In genomic region chr3:51943451-51944391, GRCh38 we compare ENCODE assay signal across 11 cellular contexts. TPM values are rescaled to one million over a fixed set of nuclear protein-coding genes. Genes with fewer than 3 reads are reported as not detected.
DNase-seq lines count a peak whose midpoint lies in the region; ATAC-seq and TF ChIP-seq lines count a peak whose summit lies in the region.
"Had no signal": no experiment of that assay in that cellular context is flagged by ENCODE, and none has a peak within 500 bp of the region (broad histone marks: within the 10 kb centered on the region; RNA-seq: fewer than 3 reads in every experiment).

No MANE protein-coding gene starts in this region.

- peaks cover 2% of the 10 kb centered on the region for H3K36me3 Mint-ChIP-seq in activated CD4-positive, alpha-beta memory T cell treated with anti-CD3 and anti-CD28 coated beads, Interleukin-2, amount 10 ng/mL, durations not matched to agents 7 days and 5 days (ENCODE audit: low read depth)
- H3K36me3 Mint-ChIP-seq in stimulated activated memory B cell treated with anti-CD40 and anti-IgM and Interleukin-4, amounts not matched to agents 10 μg/mL and 1 μg/mL and 100 μg/mL, for 72 hours: peaks cover 42% of the 10 kb centered on the region

- TF ChIP-seq RAD21 in IMR-90 (IDR thresholded peaks at IDR 0.05; ENCODE audit: low read length): no peak

- TF ChIP-seq CTCF in IMR-90 (conservative IDR thresholded peaks at IDR 0.05; ENCODE audit: low read depth, low read length): no peak

- 93% methylated on average over 8 of the region's 21 CpGs; no CpG with 5 or more reads in 1 of the 2 experiments for WGBS in IMR-90 (ENCODE audit: extremely low coverage in 2 of 2, insufficient read length in 1 of 2), 2 experiments

- no peak for DNase-seq in IMR-90
- DNase-seq in activated CD4-positive, alpha-beta memory T cell treated with anti-CD3 and anti-CD28 coated beads, Interleukin-2, amount 10 ng/mL, durations not matched to agents 7 days and 5 days: no peak
- DNase-seq in islet precursor cell: peak; percentile 42
- no peak for DNase-seq in stimulated activated CD4-positive, alpha-beta T cell treated with anti-CD3 and anti-CD28 coated beads, Interleukin-1b, Interleukin-23, amount 100 ng/mL, for 48 hours
- DNase-seq in NCI-H526 (lab: John Stamatoyannopoulos, UW): no peak
- DNase-seq in erythroblast (lab: John Stamatoyannopoulos, UW): no peak
- no peak for DNase-seq in NCI-H526 treated with DMSO at 0.1 percent for 48 hours (lab: John Stamatoyannopoulos, UW)
- DNase-seq: NCI-H1092 treated with DMSO at 0.1 percent for 48 hours, SHP77 treated with DMSO at 0.1 percent for 48 hours had no signal

- H4K5ac ChIP-seq in IMR-90 (ENCODE audit: low read depth, low read length): peak overlapping the region; percentile 98

- no peaks in the 10 kb centered on the region for H3K27me3 Mint-ChIP-seq in activated CD4-positive, alpha-beta memory T cell treated with anti-CD3 and anti-CD28 coated beads, Interleukin-2, amount 10 ng/mL, durations not matched to agents 7 days and 5 days
- H3K27me3 Mint-ChIP-seq in stimulated activated memory B cell treated with anti-CD40 and anti-IgM and Interleukin-4, amounts not matched to agents 10 μg/mL and 1 μg/mL and 100 μg/mL, for 72 hours: no peaks in the 10 kb centered on the region

- H3K56ac ChIP-seq in IMR-90 (ENCODE audit: extremely low read depth, insufficient read depth, low read length): no peak overlapping the region

- peak overlapping the region; percentile 95 for H2AK9ac ChIP-seq in IMR-90 (replicated peaks; ENCODE audit: low read depth, low read length, poor library complexity)

- H3K4me1 Mint-ChIP-seq in activated CD4-positive, alpha-beta memory T cell treated with anti-CD3 and anti-CD28 coated beads, Interleukin-2, amount 10 ng/mL, durations not matched to agents 7 days and 5 days: peaks cover 33% of the 10 kb centered on the region
- H3K4me1 Mint-ChIP-seq in stimulated activated memory B cell treated with anti-CD40 and anti-IgM and Interleukin-4, amounts not matched to agents 10 μg/mL and 1 μg/mL and 100 μg/mL, for 72 hours: peaks cover 42% of the 10 kb centered on the region

- no peak overlapping the region for H2BK20ac ChIP-seq in IMR-90 (ENCODE audit: low read depth, low read length)

- H3K27ac ChIP-seq in IMR-90 (ENCODE audit: insufficient read depth, low read length): peak overlapping the region; percentile 79; the same call in 1 of the 2 replicates

- H3K4me3 Mint-ChIP-seq in activated CD4-positive, alpha-beta memory T cell treated with anti-CD3 and anti-CD28 coated beads, Interleukin-2, amount 10 ng/mL, durations not matched to agents 7 days and 5 days: peak overlapping the region; percentile 83
- H3K4me3 Mint-ChIP-seq in stimulated activated memory B cell treated with anti-CD40 and anti-IgM and Interleukin-4, amounts not matched to agents 10 μg/mL and 1 μg/mL and 100 μg/mL, for 72 hours: no peak overlapping the region

- in situ Hi-C loops in IMR-90 (cut with MboI; ENCODE audit: low sequenced_read_pairs): loop anchor here (25.0 kb wide), 1 partner anchor 556 kb away; the partner anchor contains the start of genes MANF and RBM15B

- intact Hi-C loops in IMR-90 (cut with micrococcal nuclease): loop anchor here (2.0 to 5.0 kb wide), 5 partner anchors 39 to 253 kb away; partner anchors contain the start of genes ACY1 and RPL29

- no peak overlapping the region for H3K4me2 ChIP-seq in IMR-90 (ENCODE audit: low read depth, low read length)

- no peaks in the 10 kb centered on the region for H3K27me3 ChIP-seq in IMR-90 (ENCODE audit: control insufficient read depth, insufficient read depth, low read length)

- peaks cover 9% of the 10 kb centered on the region for H4K20me1 ChIP-seq in IMR-90 (ENCODE audit: insufficient read depth, low read length)

- CTCF ChIA-PET in IMR-90 (lab: Yijun Ruan, JAX): interaction anchor here (1.2 kb wide), 1 partner anchor 30 kb away, joined by 10 read pairs; the partner anchor contains the start of gene ABHD14B
- CTCF ChIA-PET in activated CD4-positive, alpha-beta memory T cell treated with anti-CD3 and anti-CD28 coated beads, Interleukin-2, amount 10 ng/mL, durations not matched to agents 7 days and 5 days (lab: Charles Lee): interaction anchor here (0.7 to 3.5 kb wide), 9 partner anchors 8 to 112 kb away, joined by 3 to 52 read pairs (median 4); partner anchors contain the start of genes ABHD14A, ABHD14B, DUSP7 and RPL29

- BruUV-seq in IMR-90 (replicated peaks; lab: Mats Ljungman, UMichigan): no TSS peak

- peaks cover 18 to 38% of the 10 kb centered on the region in 2 experiments; a peak in 3 of 4 replicates for H3K79me1 ChIP-seq in IMR-90 (ENCODE audit: low read depth in 1 of 2, low read length in 2 of 2)

- H3K14ac ChIP-seq in IMR-90 (replicated peaks; ENCODE audit: low read depth, low read length): no peak overlapping the region; the same call in 1 of the 2 replicates

- no peak overlapping the region for H2BK15ac ChIP-seq in IMR-90 (ENCODE audit: low read depth, low read length)

- no peak for ATAC-seq in IMR-90 (ENCODE audit: low read depth)
- ATAC-seq in stimulated activated memory B cell treated with anti-CD40 and anti-IgM and Interleukin-4, amounts not matched to agents 10 μg/mL and 1 μg/mL and 100 μg/mL, for 72 hours: no peak

- peak overlapping the region; percentile 94 for H2AFZ ChIP-seq in IMR-90 (replicated peaks; ENCODE audit: low read length, poor library complexity)

- no peak overlapping the region for H3K27ac Mint-ChIP-seq in activated CD4-positive, alpha-beta memory T cell treated with anti-CD3 and anti-CD28 coated beads, Interleukin-2, amount 10 ng/mL, durations not matched to agents 7 days and 5 days
- peak overlapping the region; percentile 88 for H3K27ac Mint-ChIP-seq in stimulated activated memory B cell treated with anti-CD40 and anti-IgM and Interleukin-4, amounts not matched to agents 10 μg/mL and 1 μg/mL and 100 μg/mL, for 72 hours

- TF ChIP-seq POLR2A in IMR-90 (IDR thresholded peaks at IDR 0.05; ENCODE audit: low read depth, low read length): no peak
- TF ChIP-seq POLR2A in erythroblast (IDR thresholded peaks at IDR 0.05; ENCODE audit: low read length): no peak

- peak overlapping the region; percentile 44 for H2BK120ac ChIP-seq in IMR-90 (ENCODE audit: low read depth, low read length)

- H2BK5ac ChIP-seq in IMR-90 (ENCODE audit: low read depth, low read length, poor library complexity, severe bottlenecking): peak overlapping the region; percentile 79

- dilution Hi-C loops in IMR-90 (cut with HindIII; ENCODE audit: low sequenced_read_pairs, unreplicated experiment): no loop called here

- no peak overlapping the region for H3K4me3 ChIP-seq in IMR-90 (ENCODE audit: insufficient read depth, low read depth, low read length)

- H3K4ac ChIP-seq in IMR-90 (ENCODE audit: low read depth, low read length): peak overlapping the region; percentile 91

- peak overlapping the region; percentile 90 for H4K91ac ChIP-seq in IMR-90 (ENCODE audit: insufficient read depth, low read depth, low read length)

- peak overlapping the region; percentile 97 for H2AK5ac ChIP-seq in IMR-90 (ENCODE audit: low read depth, low read length)

- H3K9me3 ChIP-seq in IMR-90 (ENCODE audit: control insufficient read depth, insufficient read depth, low read length): no peaks in the 10 kb centered on the region

- 0 out of 2 replicates have a peak overlapping the region, but pooled peaks have one; percentile 35 for H3K23ac ChIP-seq in IMR-90 (ENCODE audit: low read depth, low read length)

- peak overlapping the region; percentile 97; a peak in 3 of 4 replicates for H4K8ac ChIP-seq in IMR-90 (ENCODE audit: low read depth in 2 of 2, low read length in 2 of 2)

- peaks cover 12% of the 10 kb centered on the region for H3K9me1 ChIP-seq in IMR-90 (ENCODE audit: insufficient read depth, low read length)

- no peaks in the 10 kb centered on the region for H3K9me3 Mint-ChIP-seq in activated CD4-positive, alpha-beta memory T cell treated with anti-CD3 and anti-CD28 coated beads, Interleukin-2, amount 10 ng/mL, durations not matched to agents 7 days and 5 days
- H3K9me3 Mint-ChIP-seq in stimulated activated memory B cell treated with anti-CD40 and anti-IgM and Interleukin-4, amounts not matched to agents 10 μg/mL and 1 μg/mL and 100 μg/mL, for 72 hours: no peaks in the 10 kb centered on the region

- POLR2A ChIA-PET in IMR-90 (lab: Charles Lee; ENCODE audit: unreplicated experiment): no interaction called here
- POLR2A ChIA-PET in activated CD4-positive, alpha-beta memory T cell treated with anti-CD3 and anti-CD28 coated beads, Interleukin-2, amount 10 ng/mL, durations not matched to agents 7 days and 5 days (lab: Charles Lee): interaction anchor here (1.0 to 4.2 kb wide), 7 partner anchors 10 to 51 kb away, joined by 3 to 37 read pairs (median 3); partner anchors contain the start of genes ABHD14A, ABHD14B and RPL29

- peaks cover 13% of the 10 kb centered on the region for H3K4me1 ChIP-seq in IMR-90 (ENCODE audit: control insufficient read depth, insufficient read depth, low read length)

- H3K36me3 ChIP-seq in IMR-90 (ENCODE audit: control insufficient read depth, insufficient read depth, low read length): peaks cover under 1% of the 10 kb centered on the region; the same call in 1 of the 2 replicates

- no peak overlapping the region for H3K18ac ChIP-seq in IMR-90 (ENCODE audit: low read depth, low read length)

- no peak overlapping the region for H3K9ac ChIP-seq in IMR-90 (ENCODE audit: low read depth, low read length)

RNA-seq across cellular contexts. Expression of gene PARP3, which starts 1.6 kb away (rescaled TPM):
- total RNA-seq in IMR-90 (2012; rRNA removed): 14.4 and 16.3 TPM in 2 replicates
- polyA plus RNA-seq in IMR-90 (2012; rRNA removed): 22.0 and 22.5 TPM in 2 replicates
- polyA plus RNA-seq in IMR-90 (2012; cell fraction: cytosol; rRNA removed): 14.1 and 15.6 TPM in 2 replicates
- 53.8 and 79.0 TPM in 2 replicates for polyA plus RNA-seq in IMR-90 (2012; cell fraction: nucleus; rRNA removed; ENCODE audit: low replicate concordance)
- total RNA-seq in activated CD4-positive, alpha-beta memory T cell treated with anti-CD3 and anti-CD28 coated beads, Interleukin-2, amount 10 ng/mL, durations not matched to agents 7 days and 5 days: 10 to 100 TPM; 13.2 to 13.9 TPM

RNA-seq across cellular contexts. Expression of gene RRP9, which starts 2.0 kb away (rescaled TPM):
- total RNA-seq in IMR-90 (2012; rRNA removed): 38.6 and 39.8 TPM in 2 replicates
- 30.9 and 32.1 TPM in 2 replicates for polyA plus RNA-seq in IMR-90 (2012; rRNA removed)
- polyA plus RNA-seq in IMR-90 (2012; cell fraction: cytosol; rRNA removed): 27.6 and 33.0 TPM in 2 replicates
- polyA plus RNA-seq in IMR-90 (2012; cell fraction: nucleus; rRNA removed; ENCODE audit: low replicate concordance): 21.4 and 51.0 TPM in 2 replicates
- 10 to 100 TPM; 16.8 to 17.5 TPM for total RNA-seq in activated CD4-positive, alpha-beta memory T cell treated with anti-CD3 and anti-CD28 coated beads, Interleukin-2, amount 10 ng/mL, durations not matched to agents 7 days and 5 days

RNA-seq across cellular contexts. Expression of gene GPR62, which starts 11.5 kb away (rescaled TPM):
- under 0.01 TPM in 1 of 2 replicates, not detected in the other for total RNA-seq in IMR-90 (2012; rRNA removed)
- not detected in 2 replicates for polyA plus RNA-seq in IMR-90 (2012; rRNA removed)
- 0.03 TPM in 1 of 2 replicates, not detected in the other for polyA plus RNA-seq in IMR-90 (2012; cell fraction: cytosol; rRNA removed)
- polyA plus RNA-seq in IMR-90 (2012; cell fraction: nucleus; rRNA removed; ENCODE audit: low replicate concordance): 0.08 and 0.35 TPM in 2 replicates
- not detected for total RNA-seq in activated CD4-positive, alpha-beta memory T cell treated with anti-CD3 and anti-CD28 coated beads, Interleukin-2, amount 10 ng/mL, durations not matched to agents 7 days and 5 days
- total RNA-seq: lung microvascular endothelial cell had no signal

RNA-seq across cellular contexts. Expression of gene PCBP4, which starts 23.5 kb away (rescaled TPM):
- 70.8 and 71.1 TPM in 2 replicates for total RNA-seq in IMR-90 (2012; rRNA removed)
- polyA plus RNA-seq in IMR-90 (2012; rRNA removed): 110 and 122 TPM in 2 replicates
- 83.1 and 134 TPM in 2 replicates for polyA plus RNA-seq in IMR-90 (2012; cell fraction: cytosol; rRNA removed)
- 274 and 587 TPM in 2 replicates for polyA plus RNA-seq in IMR-90 (2012; cell fraction: nucleus; rRNA removed; ENCODE audit: low replicate concordance)
- 10 to 100 TPM; 31.0 to 34.2 TPM for total RNA-seq in activated CD4-positive, alpha-beta memory T cell treated with anti-CD3 and anti-CD28 coated beads, Interleukin-2, amount 10 ng/mL, durations not matched to agents 7 days and 5 days

RNA-seq across cellular contexts. Expression of gene ABHD14B, which starts 30.1 kb away (rescaled TPM):
- total RNA-seq in IMR-90 (2012; rRNA removed): 6.4 and 7.2 TPM in 2 replicates
- 28.3 and 30.4 TPM in 2 replicates for polyA plus RNA-seq in IMR-90 (2012; rRNA removed)
- 17.0 and 38.2 TPM in 2 replicates for polyA plus RNA-seq in IMR-90 (2012; cell fraction: cytosol; rRNA removed)
- polyA plus RNA-seq in IMR-90 (2012; cell fraction: nucleus; rRNA removed; ENCODE audit: low replicate concordance): 29.9 and 36.0 TPM in 2 replicates
- total RNA-seq in activated CD4-positive, alpha-beta memory T cell treated with anti-CD3 and anti-CD28 coated beads, Interleukin-2, amount 10 ng/mL, durations not matched to agents 7 days and 5 days: 10 to 100 TPM; 57.4 to 58.1 TPM
